ENCODE assay signal across 1 cellular context in the genomic region with DNA sequence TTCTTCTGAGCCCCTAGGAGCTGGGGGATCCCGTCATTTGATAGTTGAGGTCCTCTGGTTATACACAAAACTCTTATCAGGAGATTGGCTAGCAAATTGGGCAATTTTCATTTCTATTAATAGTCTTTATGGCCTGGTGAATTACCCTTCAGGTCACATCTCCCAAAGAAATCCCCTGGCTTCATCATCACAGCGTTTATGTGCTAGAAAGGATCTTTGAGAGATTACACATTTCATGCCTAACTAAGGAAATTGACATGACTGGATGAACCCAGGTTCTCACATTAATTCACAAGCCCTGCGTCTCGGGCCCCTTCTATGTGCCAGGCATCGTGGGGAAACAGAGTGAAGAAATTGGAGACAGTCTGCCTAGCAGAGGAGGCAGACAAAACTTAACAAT.
TF ChIP-seq lines count a peak whose summit lies in the region.

No MANE protein-coding gene starts in this region.

TF ChIP-seq in GM12878, 131 proteins besides CTCF, POLR2A, EP300 and RAD21 (continued from another document):
- TF ChIP-seq, protein P1, sequence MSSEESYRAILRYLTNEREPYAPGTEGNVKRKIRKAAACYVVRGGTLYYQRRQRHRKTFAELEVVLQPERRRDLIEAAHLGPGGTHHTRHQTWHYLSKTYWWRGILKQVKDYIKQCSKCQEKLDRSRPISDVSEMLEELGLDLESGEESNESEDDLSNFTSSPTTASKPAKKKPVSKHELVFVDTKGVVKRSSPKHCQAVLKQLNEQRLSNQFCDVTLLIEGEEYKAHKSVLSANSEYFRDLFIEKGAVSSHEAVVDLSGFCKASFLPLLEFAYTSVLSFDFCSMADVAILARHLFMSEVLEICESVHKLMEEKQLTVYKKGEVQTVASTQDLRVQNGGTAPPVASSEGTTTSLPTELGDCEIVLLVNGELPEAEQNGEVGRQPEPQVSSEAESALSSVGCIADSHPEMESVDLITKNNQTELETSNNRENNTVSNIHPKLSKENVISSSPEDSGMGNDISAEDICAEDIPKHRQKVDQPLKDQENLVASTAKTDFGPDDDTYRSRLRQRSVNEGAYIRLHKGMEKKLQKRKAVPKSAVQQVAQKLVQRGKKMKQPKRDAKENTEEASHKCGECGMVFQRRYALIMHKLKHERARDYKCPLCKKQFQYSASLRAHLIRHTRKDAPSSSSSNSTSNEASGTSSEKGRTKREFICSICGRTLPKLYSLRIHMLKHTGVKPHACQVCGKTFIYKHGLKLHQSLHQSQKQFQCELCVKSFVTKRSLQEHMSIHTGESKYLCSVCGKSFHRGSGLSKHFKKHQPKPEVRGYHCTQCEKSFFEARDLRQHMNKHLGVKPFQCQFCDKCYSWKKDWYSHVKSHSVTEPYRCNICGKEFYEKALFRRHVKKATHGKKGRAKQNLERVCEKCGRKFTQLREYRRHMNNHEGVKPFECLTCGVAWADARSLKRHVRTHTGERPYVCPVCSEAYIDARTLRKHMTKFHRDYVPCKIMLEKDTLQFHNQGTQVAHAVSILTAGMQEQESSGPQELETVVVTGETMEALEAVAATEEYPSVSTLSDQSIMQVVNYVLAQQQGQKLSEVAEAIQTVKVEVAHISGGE (CRISPR knock-in tag; IDR thresholded peaks at IDR 0.05), result no peak
- TF ChIP-seq CBFB (IDR thresholded peaks at IDR 0.05; ENCODE audit: low read depth) (no peak), ZBED1 (IDR thresholded peaks at IDR 0.05; ENCODE audit: borderline replicate concordance) (no peak), CBX3 (IDR thresholded peaks at IDR 0.05; ENCODE audit: borderline replicate concordance, low read depth) (no peak), BACH1 (IDR thresholded peaks at IDR 0.05; ENCODE audit: borderline replicate concordance) (no peak), MXI1 (IDR thresholded peaks at IDR 0.05; ENCODE audit: low read depth, low read length) (no peak), NR2C1 (IDR thresholded peaks at IDR 0.05) (no peak), MTA2 (IDR thresholded peaks at IDR 0.05; ENCODE audit: low read depth) (no peak), CBX5 (IDR thresholded peaks at IDR 0.05; ENCODE audit: low read depth) (no peak), ZNF24 (IDR thresholded peaks at IDR 0.05) (no peak), MYB (IDR thresholded peaks at IDR 0.05; ENCODE audit: borderline replicate concordance, low read depth, low read length) (no peak), TAF1 (IDR thresholded peaks at IDR 0.05; ENCODE audit: borderline replicate concordance, low read depth, low read length) (no peak), JUNB (IDR thresholded peaks at IDR 0.05) (no peak), RFX5 (IDR thresholded peaks at IDR 0.05; ENCODE audit: low read depth, low read length) (no peak), PAX8 (IDR thresholded peaks at IDR 0.05) (no peak), POLR2AphosphoS2 (IDR thresholded peaks at IDR 0.05; ENCODE audit: low read depth, low read length) (no peak), SIN3A (IDR thresholded peaks at IDR 0.05; ENCODE audit: low read depth, low read length) (no peak), HDGF (IDR thresholded peaks at IDR 0.05) (no peak), SP1 (IDR thresholded peaks at IDR 0.05; ENCODE audit: low read depth, low read length) (no peak), POU2F2 (IDR thresholded peaks at IDR 0.05; ENCODE audit: borderline replicate concordance, low read depth, low read length) (no peak), JUND (IDR thresholded peaks at IDR 0.05; ENCODE audit: low read depth, low read length) (no peak), MEF2A (IDR thresholded peaks at IDR 0.05; ENCODE audit: insufficient read depth, low read depth, low read length) (peak; percentile 65; the same call in 1 of the 2 replicates), IKZF2 (IDR thresholded peaks at IDR 0.05) (no peak), STAT3 (IDR thresholded peaks at IDR 0.05; ENCODE audit: low read depth, low read length) (no peak), RUNX3 (IDR thresholded peaks at IDR 0.05; ENCODE audit: low read length) (peak; percentile 14; the same call in 1 of the 2 replicates), BMI1 (IDR thresholded peaks at IDR 0.05; ENCODE audit: borderline replicate concordance) (no peak), NFXL1 (IDR thresholded peaks at IDR 0.05; ENCODE audit: borderline replicate concordance) (no peak), FOXM1 (IDR thresholded peaks at IDR 0.05; ENCODE audit: low read depth, low read length) (peak; percentile 43; the same call in 1 of the 2 replicates), FOS (IDR thresholded peaks at IDR 0.05; ENCODE audit: borderline replicate concordance, extremely low read depth, insufficient read length) (no peak), ZNF384 (IDR thresholded peaks at IDR 0.05; ENCODE audit: borderline replicate concordance, low read depth, low read length) (no peak)
- TF ChIP-seq, protein P2, sequence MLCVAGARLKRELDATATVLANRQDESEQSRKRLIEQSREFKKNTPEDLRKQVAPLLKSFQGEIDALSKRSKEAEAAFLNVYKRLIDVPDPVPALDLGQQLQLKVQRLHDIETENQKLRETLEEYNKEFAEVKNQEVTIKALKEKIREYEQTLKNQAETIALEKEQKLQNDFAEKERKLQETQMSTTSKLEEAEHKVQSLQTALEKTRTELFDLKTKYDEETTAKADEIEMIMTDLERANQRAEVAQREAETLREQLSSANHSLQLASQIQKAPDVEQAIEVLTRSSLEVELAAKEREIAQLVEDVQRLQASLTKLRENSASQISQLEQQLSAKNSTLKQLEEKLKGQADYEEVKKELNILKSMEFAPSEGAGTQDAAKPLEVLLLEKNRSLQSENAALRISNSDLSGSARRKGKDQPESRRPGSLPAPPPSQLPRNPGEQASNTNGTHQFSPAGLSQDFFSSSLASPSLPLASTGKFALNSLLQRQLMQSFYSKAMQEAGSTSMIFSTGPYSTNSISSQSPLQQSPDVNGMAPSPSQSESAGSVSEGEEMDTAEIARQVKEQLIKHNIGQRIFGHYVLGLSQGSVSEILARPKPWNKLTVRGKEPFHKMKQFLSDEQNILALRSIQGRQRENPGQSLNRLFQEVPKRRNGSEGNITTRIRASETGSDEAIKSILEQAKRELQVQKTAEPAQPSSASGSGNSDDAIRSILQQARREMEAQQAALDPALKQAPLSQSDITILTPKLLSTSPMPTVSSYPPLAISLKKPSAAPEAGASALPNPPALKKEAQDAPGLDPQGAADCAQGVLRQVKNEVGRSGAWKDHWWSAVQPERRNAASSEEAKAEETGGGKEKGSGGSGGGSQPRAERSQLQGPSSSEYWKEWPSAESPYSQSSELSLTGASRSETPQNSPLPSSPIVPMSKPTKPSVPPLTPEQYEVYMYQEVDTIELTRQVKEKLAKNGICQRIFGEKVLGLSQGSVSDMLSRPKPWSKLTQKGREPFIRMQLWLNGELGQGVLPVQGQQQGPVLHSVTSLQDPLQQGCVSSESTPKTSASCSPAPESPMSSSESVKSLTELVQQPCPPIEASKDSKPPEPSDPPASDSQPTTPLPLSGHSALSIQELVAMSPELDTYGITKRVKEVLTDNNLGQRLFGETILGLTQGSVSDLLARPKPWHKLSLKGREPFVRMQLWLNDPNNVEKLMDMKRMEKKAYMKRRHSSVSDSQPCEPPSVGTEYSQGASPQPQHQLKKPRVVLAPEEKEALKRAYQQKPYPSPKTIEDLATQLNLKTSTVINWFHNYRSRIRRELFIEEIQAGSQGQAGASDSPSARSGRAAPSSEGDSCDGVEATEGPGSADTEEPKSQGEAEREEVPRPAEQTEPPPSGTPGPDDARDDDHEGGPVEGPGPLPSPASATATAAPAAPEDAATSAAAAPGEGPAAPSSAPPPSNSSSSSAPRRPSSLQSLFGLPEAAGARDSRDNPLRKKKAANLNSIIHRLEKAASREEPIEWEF (IDR thresholded peaks at IDR 0.05; ENCODE audit: insufficient replicate concordance, low read depth, low read length), result no peak
- TF ChIP-seq, protein P3, sequence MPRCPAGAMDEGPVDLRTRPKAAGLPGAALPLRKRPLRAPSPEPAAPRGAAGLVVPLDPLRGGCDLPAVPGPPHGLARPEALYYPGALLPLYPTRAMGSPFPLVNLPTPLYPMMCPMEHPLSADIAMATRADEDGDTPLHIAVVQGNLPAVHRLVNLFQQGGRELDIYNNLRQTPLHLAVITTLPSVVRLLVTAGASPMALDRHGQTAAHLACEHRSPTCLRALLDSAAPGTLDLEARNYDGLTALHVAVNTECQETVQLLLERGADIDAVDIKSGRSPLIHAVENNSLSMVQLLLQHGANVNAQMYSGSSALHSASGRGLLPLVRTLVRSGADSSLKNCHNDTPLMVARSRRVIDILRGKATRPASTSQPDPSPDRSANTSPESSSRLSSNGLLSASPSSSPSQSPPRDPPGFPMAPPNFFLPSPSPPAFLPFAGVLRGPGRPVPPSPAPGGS (IDR thresholded peaks at IDR 0.05; ENCODE audit: borderline replicate concordance, insufficient read depth, low read depth, low read length, poor library complexity, severe bottlenecking), result peak; percentile 35
- TF ChIP-seq, protein P4, sequence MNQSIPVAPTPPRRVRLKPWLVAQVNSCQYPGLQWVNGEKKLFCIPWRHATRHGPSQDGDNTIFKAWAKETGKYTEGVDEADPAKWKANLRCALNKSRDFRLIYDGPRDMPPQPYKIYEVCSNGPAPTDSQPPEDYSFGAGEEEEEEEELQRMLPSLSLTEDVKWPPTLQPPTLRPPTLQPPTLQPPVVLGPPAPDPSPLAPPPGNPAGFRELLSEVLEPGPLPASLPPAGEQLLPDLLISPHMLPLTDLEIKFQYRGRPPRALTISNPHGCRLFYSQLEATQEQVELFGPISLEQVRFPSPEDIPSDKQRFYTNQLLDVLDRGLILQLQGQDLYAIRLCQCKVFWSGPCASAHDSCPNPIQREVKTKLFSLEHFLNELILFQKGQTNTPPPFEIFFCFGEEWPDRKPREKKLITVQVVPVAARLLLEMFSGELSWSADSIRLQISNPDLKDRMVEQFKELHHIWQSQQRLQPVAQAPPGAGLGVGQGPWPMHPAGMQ (IDR thresholded peaks at IDR 0.05; ENCODE audit: borderline replicate concordance), result no peak
- TF ChIP-seq, protein P5, sequence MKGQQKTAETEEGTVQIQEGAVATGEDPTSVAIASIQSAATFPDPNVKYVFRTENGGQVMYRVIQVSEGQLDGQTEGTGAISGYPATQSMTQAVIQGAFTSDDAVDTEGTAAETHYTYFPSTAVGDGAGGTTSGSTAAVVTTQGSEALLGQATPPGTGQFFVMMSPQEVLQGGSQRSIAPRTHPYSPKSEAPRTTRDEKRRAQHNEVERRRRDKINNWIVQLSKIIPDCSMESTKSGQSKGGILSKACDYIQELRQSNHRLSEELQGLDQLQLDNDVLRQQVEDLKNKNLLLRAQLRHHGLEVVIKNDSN (IDR thresholded peaks at IDR 0.05; ENCODE audit: borderline replicate concordance, extremely low read length, insufficient read depth, low read depth, low read length), result no peak
TF ChIP-seq in GM12878: peak in this region for 8.
